8 cellular contexts compared by ENCODE assay signal in the genomic region with DNA sequence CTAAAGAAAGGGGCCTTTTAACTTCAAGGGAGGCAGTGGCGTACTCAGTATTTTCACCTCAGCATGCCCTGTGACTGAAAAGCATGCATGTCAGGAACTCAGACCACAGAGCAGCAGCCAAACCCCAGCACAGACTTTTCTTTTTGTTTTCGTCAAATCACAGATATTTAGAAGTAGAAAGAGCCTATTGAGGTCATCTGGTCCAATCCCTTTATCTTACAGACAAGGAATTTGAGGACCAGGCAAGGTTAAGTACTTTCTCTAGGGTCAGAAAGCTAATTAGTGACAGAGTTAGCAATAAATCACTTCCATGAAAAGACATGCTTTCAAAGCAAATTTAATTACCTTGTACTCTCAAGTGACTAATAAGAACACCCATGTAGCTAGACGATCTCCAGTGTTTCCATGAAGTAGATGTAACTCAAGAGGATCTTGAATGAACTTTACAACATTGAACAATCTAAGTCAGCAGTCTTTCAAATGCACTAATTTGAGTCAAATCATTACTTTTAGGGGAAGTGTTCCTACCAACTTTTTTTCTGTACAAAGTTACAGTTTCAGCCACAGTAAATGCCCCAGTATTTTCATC. TPM values are rescaled to one million over a fixed set of nuclear protein-coding genes. Genes with fewer than 3 reads are reported as not detected.
DNase-seq lines count a peak whose midpoint lies in the region; ATAC-seq and TF ChIP-seq lines count a peak whose summit lies in the region.

No MANE protein-coding gene starts in this region.

- no peak overlapping the region for H3K27ac Mint-ChIP-seq in activated naive CD4-positive, alpha-beta T cell treated with anti-CD3 and anti-CD28 coated beads, Interleukin-2, amount 50 U/mL, for 72 hours
- H3K27ac Mint-ChIP-seq in activated T-helper 1 cell treated with anti-CD3 and anti-CD28 coated beads, Interleukin-12 subunit alpha, Interleukin-12 subunit beta, Interleukin-2, Interleukin-4 antibody, amounts not matched to agents 30 ng/mL and 10 ng/mL and 1 ng/mL, durations not matched to agents 14 hours and 24 hours and 36 hours, result peak overlapping the region; percentile 84

- no peaks in the 10 kb centered on the region for H3K9me3 Mint-ChIP-seq in activated naive CD4-positive, alpha-beta T cell treated with anti-CD3 and anti-CD28 coated beads, Interleukin-2, amount 50 U/mL, for 72 hours
- H3K9me3 Mint-ChIP-seq in activated T-helper 1 cell treated with anti-CD3 and anti-CD28 coated beads, Interleukin-12 subunit alpha, Interleukin-12 subunit beta, Interleukin-2, Interleukin-4 antibody, amounts not matched to agents 30 ng/mL and 10 ng/mL and 1 ng/mL, durations not matched to agents 14 hours and 24 hours and 36 hours, result no peaks in the 10 kb centered on the region

- H3K36me3 Mint-ChIP-seq in activated naive CD4-positive, alpha-beta T cell treated with anti-CD3 and anti-CD28 coated beads, Interleukin-2, amount 50 U/mL, for 72 hours, result no peaks in the 10 kb centered on the region
- no peaks in the 10 kb centered on the region for H3K36me3 Mint-ChIP-seq in activated T-helper 1 cell treated with anti-CD3 and anti-CD28 coated beads, Interleukin-12 subunit alpha, Interleukin-12 subunit beta, Interleukin-2, Interleukin-4 antibody, amounts not matched to agents 30 ng/mL and 10 ng/mL and 1 ng/mL, durations not matched to agents 14 hours and 24 hours and 36 hours (ENCODE audit: low read depth)

- no peak for DNase-seq in activated naive CD4-positive, alpha-beta T cell treated with anti-CD3 and anti-CD28 coated beads, Interleukin-2, amount 50 U/mL, for 72 hours (ENCODE audit: low spot score in 2 of 2)
- no peak for DNase-seq in activated naive CD4-positive, alpha-beta T cell treated with Interleukin-2 at 50 U/mL for 16 hours
- DNase-seq in activated T-helper 1 cell treated with anti-CD3 and anti-CD28 coated beads, Interleukin-12 subunit alpha, Interleukin-12 subunit beta, Interleukin-2, Interleukin-4 antibody, amounts not matched to agents 30 ng/mL and 10 ng/mL and 1 ng/mL, durations not matched to agents 14 hours and 24 hours and 36 hours (ENCODE audit: low spot score), result no peak
- DNase-seq in stimulated activated naive CD8-positive, alpha-beta T cell treated with anti-CD3 and anti-CD28 coated beads, Interleukin-15, Interleukin-2, amounts not matched to agents 100 U/mL and 50 U/mL, for 24 hours, result no peak
- DNase-seq in erythroblast (lab: John Stamatoyannopoulos, UW) (no peak), 8988T (no peak)
- DNase-seq in activated CD4-positive, alpha-beta T cell treated with anti-CD3 and anti-CD28 coated beads, Interleukin-2, amount 50 U/mL, for 1 hour, result no peak

- peak overlapping the region; percentile 45 for H3K4me3 Mint-ChIP-seq in activated T-helper 1 cell treated with anti-CD3 and anti-CD28 coated beads, Interleukin-12 subunit alpha, Interleukin-12 subunit beta, Interleukin-2, Interleukin-4 antibody, amounts not matched to agents 30 ng/mL and 10 ng/mL and 1 ng/mL, durations not matched to agents 14 hours and 24 hours and 36 hours

- H3K27me3 Mint-ChIP-seq in activated T-helper 1 cell treated with anti-CD3 and anti-CD28 coated beads, Interleukin-12 subunit alpha, Interleukin-12 subunit beta, Interleukin-2, Interleukin-4 antibody, amounts not matched to agents 30 ng/mL and 10 ng/mL and 1 ng/mL, durations not matched to agents 14 hours and 24 hours and 36 hours (ENCODE audit: insufficient read depth), result peaks cover 19% of the 10 kb centered on the region

- no peak for TF ChIP-seq POLR2A in erythroblast (IDR thresholded peaks at IDR 0.05; ENCODE audit: low read length)

- intact Hi-C loops in activated T-helper 1 cell treated with anti-CD3 and anti-CD28 coated beads, Interleukin-12 subunit alpha, Interleukin-12 subunit beta, Interleukin-2, Interleukin-4 antibody, amounts not matched to agents 30 ng/mL and 10 ng/mL and 1 ng/mL, durations not matched to agents 14 hours and 24 hours and 36 hours (cut with micrococcal nuclease), result loop anchor here (1.0 to 5.0 kb wide), 6 partner anchors 8 to 447 kb away; partner anchors contain the start of gene RPS12

- ATAC-seq in activated naive CD4-positive, alpha-beta T cell treated with anti-CD3 and anti-CD28 coated beads, Interleukin-2, amount 50 U/mL, for 72 hours, result peak; percentile 81 to 97
- ATAC-seq in HG02981 (IDR thresholded peaks at IDR 0.05; ENCODE audit: unreplicated experiment), result peak; percentile 98
- ATAC-seq in stimulated activated naive CD8-positive, alpha-beta T cell treated with anti-CD3 and anti-CD28 coated beads, Interleukin-15, Interleukin-2, amounts not matched to agents 100 U/mL and 50 U/mL, for 24 hours, result peak; percentile 82

- H3K4me1 Mint-ChIP-seq in activated T-helper 1 cell treated with anti-CD3 and anti-CD28 coated beads, Interleukin-12 subunit alpha, Interleukin-12 subunit beta, Interleukin-2, Interleukin-4 antibody, amounts not matched to agents 30 ng/mL and 10 ng/mL and 1 ng/mL, durations not matched to agents 14 hours and 24 hours and 36 hours (ENCODE audit: low read depth), result peaks cover 37% of the 10 kb centered on the region

RNA-seq across cellular contexts. Expression of gene MOXD1, which starts 35.9 kb away (rescaled TPM):
- total RNA-seq in activated naive CD4-positive, alpha-beta T cell treated with anti-CD3 and anti-CD28 coated beads, Interleukin-2, amount 50 U/mL, for 72 hours, result under 1 TPM in 1 of 2 donors, not detected in 1; 0.07 TPM
- 0.27 and 0.29 TPM in 2 replicates for total RNA-seq in activated T-helper 1 cell treated with anti-CD3 and anti-CD28 coated beads, Interleukin-12 subunit alpha, Interleukin-12 subunit beta, Interleukin-2, Interleukin-4 antibody, amounts not matched to agents 30 ng/mL and 10 ng/mL and 1 ng/mL, durations not matched to agents 14 hours and 24 hours and 36 hours
